In genomic region chr6:42022755-42023384, GRCh38 we compare ENCODE assay signal across 12 cellular contexts. TPM values are rescaled to one million over a fixed set of nuclear protein-coding genes. Genes with fewer than 3 reads are reported as not detected.
A peak's percentile ranks its signal among the peaks of the same experiment; 100 is the strongest.
DNase-seq lines count a peak whose midpoint lies in the region; ATAC-seq, FAIRE-seq and TF ChIP-seq lines count a peak whose summit lies in the region.
"Had no signal": no experiment of that assay in that cellular context is flagged by ENCODE, and none has a peak within 500 bp of the region (broad histone marks: within the 10 kb centered on the region; RNA-seq: fewer than 3 reads in every experiment).

No MANE protein-coding gene starts in this region.

- ATAC-seq in HG03108 (IDR thresholded peaks at IDR 0.05; ENCODE audit: unreplicated experiment) = peak; percentile 0
- ATAC-seq: PC-3 had no signal

- H3K27ac ChIP-seq in trophoblast cell (ENCODE audit: low read depth, low read length) = no peak overlapping the region
- H3K27ac ChIP-seq in uterus = no peak overlapping the region
- H3K27ac ChIP-seq: colonic mucosa had no signal

- intact Hi-C loops in activated T-helper 1 cell treated with anti-CD3 and anti-CD28 coated beads, Interleukin-12 subunit alpha, Interleukin-12 subunit beta, Interleukin-2, Interleukin-4 antibody, amounts not matched to agents 30 ng/mL and 10 ng/mL and 1 ng/mL, durations not matched to agents 14 hours and 24 hours and 36 hours (cut with micrococcal nuclease) = loop anchor here (1.0 kb wide), 2 partner anchors 8 to 16 kb away; no protein-coding TSS in a partner anchor
- intact Hi-C loops in uterus (cut with DNase I; ENCODE audit: low total_unique reads) = no loop called here

- H4K91ac ChIP-seq in trophoblast cell (ENCODE audit: low read depth, low read length) = no peak overlapping the region

- H3K9me3 ChIP-seq in trophoblast cell (ENCODE audit: insufficient read depth, low read depth, low read length) (no peaks in the 10 kb centered on the region), uterus (no peaks in the 10 kb centered on the region)
- H3K9me3 ChIP-seq: colonic mucosa had no signal

- H3K18ac ChIP-seq in trophoblast cell (ENCODE audit: low read length) = peak overlapping the region; percentile 56

- H3K79me2 ChIP-seq in trophoblast cell (ENCODE audit: control insufficient read depth, insufficient read depth, low read length, poor library complexity) = no peaks in the 10 kb centered on the region

- H3K4ac ChIP-seq in trophoblast cell (ENCODE audit: low read depth, low read length) = no peak overlapping the region

- H3K4me2 ChIP-seq in trophoblast cell (ENCODE audit: low read length) = no peak overlapping the region

- H2BK5ac ChIP-seq in trophoblast cell (ENCODE audit: low read depth, low read length, poor library complexity) = no peak overlapping the region

- H3K36me3 ChIP-seq in trophoblast cell (ENCODE audit: control insufficient read depth in 1 of 2, insufficient read depth in 2 of 2, low read length in 2 of 2) = no peaks in the 10 kb centered on the region
- no peaks in the 10 kb centered on the region for H3K36me3 ChIP-seq in uterus
- H3K36me3 ChIP-seq: colonic mucosa had no signal

- H3K4me1 ChIP-seq in trophoblast cell (ENCODE audit: control insufficient read depth in 1 of 2, insufficient read depth in 2 of 2, low read length in 2 of 2) = peaks cover 0 to 2% of the 10 kb centered on the region in 2 experiments
- H3K4me1 ChIP-seq in uterus = peaks cover 0 to 5% of the 10 kb centered on the region in 2 donors
- H3K4me1 ChIP-seq: colonic mucosa had no signal

- no peak overlapping the region for H4K12ac ChIP-seq in trophoblast cell (ENCODE audit: low read depth, low read length)

- peak overlapping the region; percentile 99 for H3K27ac Mint-ChIP-seq in activated T-helper 1 cell treated with anti-CD3 and anti-CD28 coated beads, Interleukin-12 subunit alpha, Interleukin-12 subunit beta, Interleukin-2, Interleukin-4 antibody, amounts not matched to agents 30 ng/mL and 10 ng/mL and 1 ng/mL, durations not matched to agents 14 hours and 24 hours and 36 hours

- no peaks in the 10 kb centered on the region for H3K79me1 ChIP-seq in trophoblast cell (ENCODE audit: low read length)

- H2BK120ac ChIP-seq in trophoblast cell (ENCODE audit: insufficient read depth, low read length, poor library complexity) = peak overlapping the region; percentile 11

- H3K9me3 Mint-ChIP-seq in activated T-helper 1 cell treated with anti-CD3 and anti-CD28 coated beads, Interleukin-12 subunit alpha, Interleukin-12 subunit beta, Interleukin-2, Interleukin-4 antibody, amounts not matched to agents 30 ng/mL and 10 ng/mL and 1 ng/mL, durations not matched to agents 14 hours and 24 hours and 36 hours = no peaks in the 10 kb centered on the region

- TF ChIP-seq POLR2A in GM12891 (IDR thresholded peaks at IDR 0.05; ENCODE audit: low read depth, low read length) (no peak), uterus (IDR thresholded peaks at IDR 0.05) (no peak)

- H3K23ac ChIP-seq in trophoblast cell (ENCODE audit: low read length) = no peak overlapping the region

- H3K9ac ChIP-seq in trophoblast cell (ENCODE audit: low read length) = no peak overlapping the region

- H3K27me3 ChIP-seq in trophoblast cell (ENCODE audit: insufficient read depth, low read length) (no peaks in the 10 kb centered on the region), uterus (no peaks in the 10 kb centered on the region)
- H3K27me3 ChIP-seq: colonic mucosa had no signal

- H3K4me3 ChIP-seq in trophoblast cell (ENCODE audit: low read depth, low read length) (no peak overlapping the region), uterus (no peak overlapping the region)
- H3K4me3 ChIP-seq: colonic mucosa had no signal

- peaks cover 19% of the 10 kb centered on the region for H3K36me3 Mint-ChIP-seq in activated T-helper 1 cell treated with anti-CD3 and anti-CD28 coated beads, Interleukin-12 subunit alpha, Interleukin-12 subunit beta, Interleukin-2, Interleukin-4 antibody, amounts not matched to agents 30 ng/mL and 10 ng/mL and 1 ng/mL, durations not matched to agents 14 hours and 24 hours and 36 hours (ENCODE audit: low read depth)

- H2BK12ac ChIP-seq in trophoblast cell (ENCODE audit: low read length) = no peak overlapping the region

- peak overlapping the region; percentile 30 for H4K8ac ChIP-seq in trophoblast cell (ENCODE audit: low read depth, low read length)

- H3K27me3 Mint-ChIP-seq in activated T-helper 1 cell treated with anti-CD3 and anti-CD28 coated beads, Interleukin-12 subunit alpha, Interleukin-12 subunit beta, Interleukin-2, Interleukin-4 antibody, amounts not matched to agents 30 ng/mL and 10 ng/mL and 1 ng/mL, durations not matched to agents 14 hours and 24 hours and 36 hours (ENCODE audit: insufficient read depth) = no peaks in the 10 kb centered on the region

- peaks cover 60% of the 10 kb centered on the region for H3K4me1 Mint-ChIP-seq in activated T-helper 1 cell treated with anti-CD3 and anti-CD28 coated beads, Interleukin-12 subunit alpha, Interleukin-12 subunit beta, Interleukin-2, Interleukin-4 antibody, amounts not matched to agents 30 ng/mL and 10 ng/mL and 1 ng/mL, durations not matched to agents 14 hours and 24 hours and 36 hours (ENCODE audit: low read depth)

- DNase-seq in GM12891 (ENCODE audit: insufficient read length, low spot score) (no peak), trophoblast cell (no peak), cerebellum (ENCODE audit: low spot score) (no peak), uterus (no peak), NCI-H446 treated with DMSO at 0.1 percent for 48 hours (lab: John Stamatoyannopoulos, UW) (no peak)
- no peak for DNase-seq in activated T-helper 1 cell treated with anti-CD3 and anti-CD28 coated beads, Interleukin-12 subunit alpha, Interleukin-12 subunit beta, Interleukin-2, Interleukin-4 antibody, amounts not matched to agents 30 ng/mL and 10 ng/mL and 1 ng/mL, durations not matched to agents 14 hours and 24 hours and 36 hours (ENCODE audit: low spot score)
- DNase-seq: colonic mucosa, DMS53, NCI-H2107, PC-3 had no signal

- H2AFZ ChIP-seq in trophoblast cell (ENCODE audit: insufficient read depth, low read length, poor library complexity) = peak overlapping the region; percentile 42

- FAIRE-seq in GM12891 (lab: Jason Lieb, UNC) = no peak
- FAIRE-seq: islet of Langerhans had no signal

- H3K14ac ChIP-seq in trophoblast cell (ENCODE audit: low read length) = peak overlapping the region; percentile 37

- peak overlapping the region; percentile 77 for H3K4me3 Mint-ChIP-seq in activated T-helper 1 cell treated with anti-CD3 and anti-CD28 coated beads, Interleukin-12 subunit alpha, Interleukin-12 subunit beta, Interleukin-2, Interleukin-4 antibody, amounts not matched to agents 30 ng/mL and 10 ng/mL and 1 ng/mL, durations not matched to agents 14 hours and 24 hours and 36 hours

- no CpG with 5 or more reads among the region's 14 CpGs for WGBS in trophoblast cell (ENCODE audit: extremely low coverage, insufficient coverage, insufficient read length)

- TF ChIP-seq CTCF in uterus (IDR thresholded peaks at IDR 0.05) = no peak

- H2AK5ac ChIP-seq in trophoblast cell (ENCODE audit: low read length) = peak overlapping the region; percentile 56

TF ChIP-seq in GM12891, 5 proteins besides CTCF, POLR2A, EP300 and RAD21:
- no peak for TF ChIP-seq POLR2AphosphoS5 (IDR thresholded peaks at IDR 0.05; ENCODE audit: low read depth, low read length)
- peak; percentile 32; the same call in 1 of the 2 replicates for TF ChIP-seq SPI1 (IDR thresholded peaks at IDR 0.05; ENCODE audit: low read depth, low read length)

RNA-seq across cellular contexts. Expression of gene TAF8, which starts 27.5 kb away (rescaled TPM):
- polyA plus RNA-seq in GM12891 (2012; ENCODE audit: low read depth, missing spikeins) = 9.4 TPM
- 36.7 and 38.3 TPM in 2 replicates for total RNA-seq in activated T-helper 1 cell treated with anti-CD3 and anti-CD28 coated beads, Interleukin-12 subunit alpha, Interleukin-12 subunit beta, Interleukin-2, Interleukin-4 antibody, amounts not matched to agents 30 ng/mL and 10 ng/mL and 1 ng/mL, durations not matched to agents 14 hours and 24 hours and 36 hours
- 14.4 and 15.2 TPM in 2 replicates for polyA plus RNA-seq in trophoblast cell (2013)
- total RNA-seq in cerebellum (14.9 TPM), uterus (10 to 100 TPM; 16.0 to 45.6 (median 37.5) TPM)
